Comparison of ENCODE assay signal across 34 cellular contexts in genomic region chr10:18351426-18351825, GRCh38.
"Had no signal": no experiment of that assay in that cellular context is flagged by ENCODE, and none has a peak within 500 bp of the region (broad histone marks: within the 10 kb centered on the region; RNA-seq: fewer than 3 reads in every experiment).

No MANE protein-coding gene starts in this region.

- H3K9me3 ChIP-seq: gastrocnemius medialis, neutrophil, ovary, prostate gland, thoracic aorta had no signal

- H3K4me3 ChIP-seq: coronary artery, dorsolateral prefrontal cortex, gastrocnemius medialis, ovary, prostate gland, skin epidermis, thoracic aorta had no signal

- H3K9me3 Mint-ChIP-seq: activated CD4-positive, alpha-beta T cell treated with anti-CD3 and anti-CD28 coated beads, Interleukin-2, amount 10 ng/mL, durations not matched to agents 24 days and 14 days; activated CD8-positive, alpha-beta T cell treated with anti-CD3 and anti-CD28 coated beads for 36 hours; activated T-helper 2 cell treated with anti-CD3 and anti-CD28 coated beads, Interferon-gamma antibody, Interleukin-2, Interleukin-4, amounts not matched to agents 10 μg/mL and 5 μg/mL and 100 μg/mL, durations not matched to agents 14 hours and 24 hours and 36 hours; mesothelial cell of epicardium; nephron progenitor cell had no signal

- H3K36me3 ChIP-seq: gastrocnemius medialis, neutrophil, ovary, prostate gland, thoracic aorta, WERI-Rb-1 had no signal

- H3K4me1 Mint-ChIP-seq: activated CD4-positive, alpha-beta T cell treated with anti-CD3 and anti-CD28 coated beads, Interleukin-2, amount 10 ng/mL, durations not matched to agents 24 days and 14 days; mesothelial cell of epicardium had no signal

- H3K4me1 ChIP-seq: gastrocnemius medialis, prostate gland had no signal

- H3K27ac Mint-ChIP-seq: activated CD4-positive, alpha-beta T cell treated with anti-CD3 and anti-CD28 coated beads, Interleukin-2, amount 10 ng/mL, durations not matched to agents 24 days and 14 days; activated CD8-positive, alpha-beta T cell treated with anti-CD3 and anti-CD28 coated beads for 36 hours; activated naive CD4-positive, alpha-beta T cell treated with anti-CD3 and anti-CD28 coated beads, Interleukin-2, amount 50 U/mL, for 72 hours; activated T-helper 2 cell treated with anti-CD3 and anti-CD28 coated beads, Interferon-gamma antibody, Interleukin-2, Interleukin-4, amounts not matched to agents 10 μg/mL and 5 μg/mL and 100 μg/mL, durations not matched to agents 14 hours and 24 hours and 36 hours; mesothelial cell of epicardium; nephron progenitor cell had no signal

- H3K27me3 ChIP-seq: dorsolateral prefrontal cortex, gastrocnemius medialis, neutrophil, ovary had no signal

- H3K4me3 Mint-ChIP-seq: activated CD4-positive, alpha-beta T cell treated with anti-CD3 and anti-CD28 coated beads, Interleukin-2, amount 10 ng/mL, durations not matched to agents 24 days and 14 days; activated CD8-positive, alpha-beta T cell treated with anti-CD3 and anti-CD28 coated beads for 36 hours; mesothelial cell of epicardium; nephron progenitor cell had no signal

- ATAC-seq: activated CD4-positive, CD25-positive, alpha-beta regulatory T cell treated with anti-CD3 and anti-CD28 coated beads, Interleukin-2, amount 50 U/mL, for 24 hours; activated CD8-positive, alpha-beta T cell treated with anti-CD3 and anti-CD28 coated beads for 36 hours; activated naive CD4-positive, alpha-beta T cell treated with anti-CD3 and anti-CD28 coated beads, Interleukin-2, amount 50 U/mL, for 72 hours; gastrocnemius medialis; left colon; sciatic nerve; stimulated activated naive CD8-positive, alpha-beta T cell treated with anti-CD3 and anti-CD28 coated beads, Interleukin-15, Interleukin-2, amounts not matched to agents 100 U/mL and 50 U/mL, for 24 hours had no signal

- H3K27me3 Mint-ChIP-seq: activated CD4-positive, alpha-beta T cell treated with anti-CD3 and anti-CD28 coated beads, Interleukin-2, amount 10 ng/mL, durations not matched to agents 24 days and 14 days; activated CD8-positive, alpha-beta T cell treated with anti-CD3 and anti-CD28 coated beads for 36 hours; naive B cell had no signal

- H3K27ac ChIP-seq: coronary artery, dorsolateral prefrontal cortex, gastrocnemius medialis, neutrophil, ovary, prostate gland, skin epidermis, thoracic aorta, WERI-Rb-1 had no signal

- H3K36me3 Mint-ChIP-seq: activated naive CD4-positive, alpha-beta T cell treated with anti-CD3 and anti-CD28 coated beads, Interleukin-2, amount 50 U/mL, for 72 hours; mesothelial cell of epicardium; naive B cell had no signal

- FAIRE-seq: bronchial epithelial cell, keratinocyte, TTC549, urothelium cell line had no signal

- DNase-seq: activated CD4-positive, alpha-beta T cell treated with anti-CD3 and anti-CD28 coated beads, Interleukin-2, amount 10 ng/mL, durations not matched to agents 24 days and 14 days; activated CD8-positive, alpha-beta T cell treated with anti-CD3 and anti-CD28 coated beads for 36 hours; activated T-cell treated with anti-CD3 and anti-CD28 coated beads, Interleukin-2, amount 50 U/mL, for 48 hours; anterior cingulate cortex; dorsolateral prefrontal cortex; effector memory CD4-positive, alpha-beta T cell; erythroblast; gastrocnemius medialis; glutamatergic neuron; left colon; naive B cell; nephron progenitor cell; ovary; retina; stimulated activated CD4-positive, alpha-beta T cell treated with anti-CD3 and anti-CD28 coated beads, Interleukin-12 subunit alpha, Interleukin-12 subunit beta, amount 100 ng/mL, for 4 hours; stimulated activated CD4-positive, alpha-beta T cell treated with anti-CD3 and anti-CD28 coated beads, Interleukin-4, amount 100 ng/mL, for 1 hour; stimulated activated naive CD8-positive, alpha-beta T cell treated with anti-CD3 and anti-CD28 coated beads, Interleukin-15, Interleukin-2, amounts not matched to agents 100 U/mL and 50 U/mL, for 24 hours; T-helper 9 cell; trophoblast cell; WERI-Rb-1 had no signal
